In genomic region chr3:193640728-193641127, GRCh38 we compare ENCODE assay signal across 22 cellular contexts.
"Had no signal": no experiment of that assay in that cellular context is flagged by ENCODE, and none has a peak within 500 bp of the region (broad histone marks: within the 10 kb centered on the region; RNA-seq: fewer than 3 reads in every experiment).

No MANE protein-coding gene starts in this region.

- H3K4me2 ChIP-seq: neural progenitor cell had no signal

- H2AFZ ChIP-seq: neural progenitor cell had no signal

- H3K9me3 ChIP-seq: gastrocnemius medialis, spleen, upper lobe of left lung had no signal

- H3K4me1 ChIP-seq: gastrocnemius medialis, spleen had no signal

- FAIRE-seq: islet of Langerhans, TTC549 had no signal

- ATAC-seq: activated T-cell treated with anti-CD3 and anti-CD28 coated beads, Interleukin-2, amount 50 U/mL, for 4 hours; gastrocnemius medialis; left ventricle myocardium superior; naive thymus-derived CD8-positive, alpha-beta T cell had no signal

- H3K27ac ChIP-seq: epithelial cell of prostate, gastrocnemius medialis, neural progenitor cell, spleen, upper lobe of left lung had no signal

- H3K27me3 ChIP-seq: gastrocnemius medialis, neural progenitor cell, spleen, upper lobe of left lung had no signal

- H3K4me3 ChIP-seq: gastrocnemius medialis, neural progenitor cell, spleen, upper lobe of left lung had no signal

- DNase-seq: activated CD4-positive, alpha-beta T cell treated with anti-CD3 and anti-CD28 coated beads for 1 hour; activated CD8-positive, alpha-beta memory T cell treated with anti-CD3 and anti-CD28 coated beads for 24 hours; activated CD8-positive, alpha-beta memory T cell treated with anti-CD3 and anti-CD28 coated beads, Interleukin-2, amount 50 U/mL, for 4 hours; activated effector memory CD4-positive, alpha-beta T cell treated with Interleukin-2 at 50 U/mL for 16 hours; activated naive CD4-positive, alpha-beta T cell treated with anti-CD3 and anti-CD28 coated beads for 36 hours; activated naive CD8-positive, alpha-beta T cell treated with anti-CD3 and anti-CD28 coated beads, Interleukin-2, amount 10 ng/mL, durations not matched to agents 7 days and 5 days; activated T-cell treated with anti-CD3 and anti-CD28 coated beads, Interleukin-2, amount 50 U/mL, for 4 hours; amygdala; gastrocnemius medialis; hippocampal formation; left ventricle myocardium superior; mammary epithelial cell; naive thymus-derived CD8-positive, alpha-beta T cell; posterior cingulate gyrus; spleen; stimulated activated CD4-positive, alpha-beta T cell treated with anti-CD3 and anti-CD28 coated beads, Interleukin-4, amount 100 ng/mL, for 1 hour; stimulated activated naive CD4-positive, alpha-beta T cell; upper lobe of left lung had no signal

- H3K9ac ChIP-seq: neural progenitor cell had no signal
